In genomic region chr21:33834801-33835500, GRCh38 we compare ENCODE assay signal across 19 cellular contexts.
DNase-seq lines count a peak whose midpoint lies in the region; ATAC-seq and TF ChIP-seq lines count a peak whose summit lies in the region.
"Had no signal": no experiment of that assay in that cellular context is flagged by ENCODE, and none has a peak within 500 bp of the region (broad histone marks: within the 10 kb centered on the region; RNA-seq: fewer than 3 reads in every experiment).

No MANE protein-coding gene starts in this region.

- 43 to 94% methylated on average over 1 to 4 of the region's 5 CpGs for WGBS in endodermal cell (ENCODE audit: insufficient coverage in 1 of 2, insufficient read length in 1 of 2), 2 experiments

- TF ChIP-seq CTCF in endodermal cell (conservative IDR thresholded peaks at IDR 0.05): no peak
- no peak for TF ChIP-seq CTCF in neural crest cell (conservative IDR thresholded peaks at IDR 0.05)
- no peak for TF ChIP-seq CTCF in type B pancreatic cell (conservative IDR thresholded peaks at IDR 0.05)

- no peaks in the 10 kb centered on the region for H3K27me3 ChIP-seq in endodermal cell (ENCODE audit: control insufficient read depth, insufficient read depth, low read length, poor library complexity, severe bottlenecking)

- no peaks in the 10 kb centered on the region for H3K4me1 ChIP-seq in endodermal cell (ENCODE audit: control insufficient read depth, insufficient read depth, low read length)

- CTCF ChIA-PET in activated CD8-positive, alpha-beta memory T cell treated with anti-CD3 and anti-CD28 coated beads, Interleukin-2, amount 10 ng/mL, durations not matched to agents 7 days and 5 days (lab: Charles Lee): no interaction called here

- no peaks in the 10 kb centered on the region for H3K36me3 Mint-ChIP-seq in activated CD8-positive, alpha-beta memory T cell treated with anti-CD3 and anti-CD28 coated beads, Interleukin-2, amount 10 ng/mL, durations not matched to agents 7 days and 5 days
- H3K36me3 Mint-ChIP-seq in endodermal cell (ENCODE audit: low read depth) (peaks cover 84% of the 10 kb centered on the region), neural crest cell (ENCODE audit: low read depth) (peaks cover 49% of the 10 kb centered on the region), type B pancreatic cell (peaks cover 71% of the 10 kb centered on the region)
- peaks cover 3% of the 10 kb centered on the region for H3K36me3 Mint-ChIP-seq in activated naive CD8-positive, alpha-beta T cell treated with anti-CD3 and anti-CD28 coated beads, Interleukin-2, amount 50 U/mL, for 24 hours (ENCODE audit: low read depth)

- H3K27me3 Mint-ChIP-seq in activated CD8-positive, alpha-beta memory T cell treated with anti-CD3 and anti-CD28 coated beads, Interleukin-2, amount 10 ng/mL, durations not matched to agents 7 days and 5 days: no peaks in the 10 kb centered on the region
- H3K27me3 Mint-ChIP-seq in endodermal cell (ENCODE audit: insufficient read depth) (no peaks in the 10 kb centered on the region), neural crest cell (ENCODE audit: low read depth) (no peaks in the 10 kb centered on the region), type B pancreatic cell (no peaks in the 10 kb centered on the region)
- H3K27me3 Mint-ChIP-seq in activated naive CD8-positive, alpha-beta T cell treated with anti-CD3 and anti-CD28 coated beads, Interleukin-2, amount 50 U/mL, for 24 hours: no peaks in the 10 kb centered on the region

- no peak overlapping the region for H3K27ac Mint-ChIP-seq in activated CD8-positive, alpha-beta memory T cell treated with anti-CD3 and anti-CD28 coated beads, Interleukin-2, amount 10 ng/mL, durations not matched to agents 7 days and 5 days
- no peak overlapping the region for H3K27ac Mint-ChIP-seq in endodermal cell
- H3K27ac Mint-ChIP-seq in neural crest cell (ENCODE audit: unreplicated experiment): peak overlapping the region; percentile 83
- H3K27ac Mint-ChIP-seq in type B pancreatic cell: peak overlapping the region; percentile 46
- H3K27ac Mint-ChIP-seq in activated naive CD8-positive, alpha-beta T cell treated with anti-CD3 and anti-CD28 coated beads, Interleukin-2, amount 50 U/mL, for 24 hours: no peak overlapping the region

- H3K9ac ChIP-seq in endodermal cell (ENCODE audit: extremely low read depth, low read length, poor library complexity, severe bottlenecking): no peak overlapping the region
- H3K9ac ChIP-seq: KMS-11 had no signal

- no peak overlapping the region for H3K4me3 Mint-ChIP-seq in activated CD8-positive, alpha-beta memory T cell treated with anti-CD3 and anti-CD28 coated beads, Interleukin-2, amount 10 ng/mL, durations not matched to agents 7 days and 5 days
- no peak overlapping the region for H3K4me3 Mint-ChIP-seq in endodermal cell
- peak overlapping the region; percentile 33 for H3K4me3 Mint-ChIP-seq in neural crest cell
- no peak overlapping the region for H3K4me3 Mint-ChIP-seq in type B pancreatic cell
- no peak overlapping the region for H3K4me3 Mint-ChIP-seq in activated naive CD8-positive, alpha-beta T cell treated with anti-CD3 and anti-CD28 coated beads, Interleukin-2, amount 50 U/mL, for 24 hours
- H3K4me3 Mint-ChIP-seq: CD14-positive monocyte, H9 had no signal

- peak; percentile 24 for DNase-seq in activated CD8-positive, alpha-beta memory T cell treated with anti-CD3 and anti-CD28 coated beads for 24 hours
- no peak for DNase-seq in activated CD8-positive, alpha-beta memory T cell treated with anti-CD3 and anti-CD28 coated beads, Interleukin-2, amount 10 ng/mL, durations not matched to agents 7 days and 5 days
- DNase-seq in endodermal cell (no peak), neural crest cell (ENCODE audit: low read depth, low spot score) (no peak), type B pancreatic cell (ENCODE audit: extremely low spot score, unreplicated experiment) (no peak), NCI-H1048 (lab: John Stamatoyannopoulos, UW) (no peak)
- no peak for DNase-seq in stimulated activated CD4-positive, alpha-beta T cell treated with anti-CD3 and anti-CD28 coated beads, Interleukin-2, amount 100 ng/mL, for 24 hours
- DNase-seq in activated naive CD8-positive, alpha-beta T cell treated with anti-CD3 and anti-CD28 coated beads, Interleukin-2, amount 50 U/mL, for 24 hours: no peak
- DNase-seq: 8988T, DMS79 treated with DMSO at 0.1 percent for 48 hours, H9, NCI-H1436, NCI-H1930, NCI-H345, NCI-H524 treated with DMSO at 0.1 percent for 48 hours, PC-3, RPMI8226 had no signal

- no peaks in the 10 kb centered on the region for H3K9me3 ChIP-seq in endodermal cell (ENCODE audit: control insufficient read depth, low read length)

- H3K27ac ChIP-seq in endodermal cell (ENCODE audit: low read depth, low read length): peak overlapping the region; percentile 56
- H3K27ac ChIP-seq: KMS-11 had no signal

- H3K4me3 ChIP-seq in endodermal cell (ENCODE audit: low read length): no peak overlapping the region

- ATAC-seq in activated CD8-positive, alpha-beta memory T cell treated with anti-CD3 and anti-CD28 coated beads, Interleukin-2, amount 10 ng/mL, durations not matched to agents 7 days and 5 days: no peak
- ATAC-seq in activated naive CD8-positive, alpha-beta T cell treated with anti-CD3 and anti-CD28 coated beads, Interleukin-2, amount 50 U/mL, for 24 hours: no peak
- ATAC-seq: PC-3 had no signal

- H3K36me3 ChIP-seq in endodermal cell (ENCODE audit: control insufficient read depth, insufficient read depth, low read length): peaks cover 72% of the 10 kb centered on the region

- no peaks in the 10 kb centered on the region for H3K9me3 Mint-ChIP-seq in activated CD8-positive, alpha-beta memory T cell treated with anti-CD3 and anti-CD28 coated beads, Interleukin-2, amount 10 ng/mL, durations not matched to agents 7 days and 5 days (ENCODE audit: low read depth)
- no peaks in the 10 kb centered on the region for H3K9me3 Mint-ChIP-seq in endodermal cell
- no peaks in the 10 kb centered on the region for H3K9me3 Mint-ChIP-seq in neural crest cell
- H3K9me3 Mint-ChIP-seq in type B pancreatic cell: no peaks in the 10 kb centered on the region
- H3K9me3 Mint-ChIP-seq in activated naive CD8-positive, alpha-beta T cell treated with anti-CD3 and anti-CD28 coated beads, Interleukin-2, amount 50 U/mL, for 24 hours: peaks cover 4% of the 10 kb centered on the region
- H3K9me3 Mint-ChIP-seq: H9 had no signal

- no peaks in the 10 kb centered on the region for H3K4me1 Mint-ChIP-seq in activated CD8-positive, alpha-beta memory T cell treated with anti-CD3 and anti-CD28 coated beads, Interleukin-2, amount 10 ng/mL, durations not matched to agents 7 days and 5 days
- H3K4me1 Mint-ChIP-seq in endodermal cell (peaks cover 3% of the 10 kb centered on the region), neural crest cell (peaks cover 15% of the 10 kb centered on the region), type B pancreatic cell (ENCODE audit: unreplicated experiment) (peaks cover 16% of the 10 kb centered on the region)
- no peaks in the 10 kb centered on the region for H3K4me1 Mint-ChIP-seq in activated naive CD8-positive, alpha-beta T cell treated with anti-CD3 and anti-CD28 coated beads, Interleukin-2, amount 50 U/mL, for 24 hours
- H3K4me1 Mint-ChIP-seq: CD14-positive monocyte had no signal

Comparison
In these comparisons a context has a peak if more than half of its experiments do, and no peak if none do; other contexts are left out.
1. H3K27ac Mint-ChIP-seq: peak in neural crest cell (single experiment) and type B pancreatic cell (single experiment); none in activated CD8-positive, alpha-beta memory T cell treated with anti-CD3 and anti-CD28 coated beads, Interleukin-2, amount 10 ng/mL, durations not matched to agents 7 days and 5 days (single experiment), endodermal cell (single experiment) and activated naive CD8-positive, alpha-beta T cell treated with anti-CD3 and anti-CD28 coated beads, Interleukin-2, amount 50 U/mL, for 24 hours (single experiment).